18 cellular contexts compared by ENCODE assay signal in genomic region chr10:11511325-11511724, GRCh38.
A peak's percentile ranks its signal among the peaks of the same experiment; 100 is the strongest.
DNase-seq lines count a peak whose midpoint lies in the region; ATAC-seq and TF ChIP-seq lines count a peak whose summit lies in the region.
"Had no signal": no experiment of that assay in that cellular context is flagged by ENCODE, and none has a peak within 500 bp of the region (broad histone marks: within the 10 kb centered on the region; RNA-seq: fewer than 3 reads in every experiment).

No MANE protein-coding gene starts in this region.

- H3K4me1 ChIP-seq in subcutaneous abdominal adipose tissue (ENCODE audit: control insufficient read depth in 5 of 5, insufficient read depth in 5 of 5, low read length in 5 of 5) = peaks cover 0 to 31% (median 17%) of the 10 kb centered on the region in 5 donors
- H3K4me1 ChIP-seq: A549 had no signal

- no peak overlapping the region for H3K4me3 Mint-ChIP-seq in memory B cell
- H3K4me3 Mint-ChIP-seq: CD8-positive, alpha-beta memory T cell; H9; HFFc6 had no signal

- no peaks in the 10 kb centered on the region for H3K27me3 Mint-ChIP-seq in memory B cell

- H3K9ac ChIP-seq in SK-N-MC (ENCODE audit: insufficient read length) = no peak overlapping the region
- H3K9ac ChIP-seq in subcutaneous abdominal adipose tissue (ENCODE audit: low read length in 5 of 5) = no peak overlapping the region
- H3K9ac ChIP-seq: BLaER1 had no signal

- no peaks in the 10 kb centered on the region for H3K9me3 ChIP-seq in SK-N-MC (ENCODE audit: low read depth, low read length)
- H3K9me3 ChIP-seq in subcutaneous abdominal adipose tissue (ENCODE audit: control insufficient read depth in 5 of 5, low read length in 5 of 5) = no peaks in the 10 kb centered on the region
- H3K9me3 ChIP-seq: A549, BLaER1, Caco-2 had no signal

- in situ Hi-C loops in ACHN (cut with HindIII; ENCODE audit: low pct_ligation_motif_present, low pct_unique_long_range_greater_than_20kb, low sequenced_read_pairs) = loop anchor here (25.0 kb wide), 1 partner anchor 251 kb away; no protein-coding TSS in a partner anchor

- H3K9me3 Mint-ChIP-seq in memory B cell = no peaks in the 10 kb centered on the region
- H3K9me3 Mint-ChIP-seq: CD8-positive, alpha-beta memory T cell; H9; HFFc6 had no signal

- DNase-seq in HEK293T (ENCODE audit: extremely low spot score) = no peak
- peak; percentile 42 for DNase-seq in SK-N-MC (ENCODE audit: low read depth, low spot score)
- DNase-seq in memory B cell (ENCODE audit: low spot score in 2 of 2) = no peak
- no peak for DNase-seq in amniotic stem cell (lab: John Stamatoyannopoulos, UW)
- DNase-seq in stimulated activated CD4-positive, alpha-beta T cell treated with anti-CD3 and anti-CD28 coated beads, Interleukin-4, amount 100 ng/mL, for 24 hours = no peak
- no peak for DNase-seq in ACHN
- DNase-seq: AML-193; Caco-2; CD8-positive, alpha-beta memory T cell; DND-41; GF-D8; GOT3; H9; HFFc6 had no signal

- H3K27ac ChIP-seq in SK-N-MC (no peak overlapping the region), subcutaneous abdominal adipose tissue (ENCODE audit: low read depth, low read length) (peak overlapping the region; percentile 27)
- H3K27ac ChIP-seq: A549, BLaER1 had no signal

- H3K4me1 Mint-ChIP-seq in memory B cell = peaks cover 24% of the 10 kb centered on the region

- H3K4me3 ChIP-seq in SK-N-MC (no peak overlapping the region), subcutaneous abdominal adipose tissue (ENCODE audit: low read depth in 1 of 5, low read length in 5 of 5) (no peak overlapping the region)
- H3K4me3 ChIP-seq: A549, BLaER1 had no signal

- POLR2A ChIA-PET in HEK293T (lab: Yijun Ruan, JAX) = no interaction called here

- H3K27me3 ChIP-seq in subcutaneous abdominal adipose tissue (ENCODE audit: control insufficient read depth in 5 of 5, insufficient read depth in 4 of 5, low read length in 5 of 5) = no peaks in the 10 kb centered on the region
- H3K27me3 ChIP-seq: BLaER1 had no signal

- no peak for ATAC-seq in memory B cell (ENCODE audit: low read depth)
- ATAC-seq: A549, HepG2 had no signal

- H3K36me3 Mint-ChIP-seq in memory B cell = peaks cover 23% of the 10 kb centered on the region

- H3K27ac Mint-ChIP-seq in memory B cell = peak overlapping the region; percentile 57
- H3K27ac Mint-ChIP-seq: CD8-positive, alpha-beta memory T cell; H9; HFFc6 had no signal

- H3K36me3 ChIP-seq in SK-N-MC (ENCODE audit: insufficient read depth, low read length) (no peaks in the 10 kb centered on the region), subcutaneous abdominal adipose tissue (ENCODE audit: control insufficient read depth in 5 of 5, insufficient read depth in 5 of 5, low read length in 5 of 5) (peaks cover 0 to 5% (median 0%) of the 10 kb centered on the region in 5 donors)

- CTCF ChIA-PET in HEK293T (lab: Yijun Ruan, JAX) = no interaction called here

TF ChIP-seq in HEK293T, 16 proteins besides CTCF, POLR2A, EP300 and RAD21:
- TF ChIP-seq FOXK2 (IDR thresholded peaks at IDR 0.05) = no peak
- 0 out of 2 replicates have a peak, but pooled peaks have one; percentile 41 for TF ChIP-seq PKNOX1 (IDR thresholded peaks at IDR 0.05)
